ENCODE assay signal across 15 cellular contexts in genomic region chr2:141271346-141271745, GRCh38.
"Had no signal": no experiment of that assay in that cellular context is flagged by ENCODE, and none has a peak within 500 bp of the region (broad histone marks: within the 10 kb centered on the region; RNA-seq: fewer than 3 reads in every experiment).

No MANE protein-coding gene starts in this region.

- H3K4me1 ChIP-seq: body of pancreas, heart left ventricle, left ventricle myocardium inferior, spleen, upper lobe of right lung had no signal

- H3K27me3 ChIP-seq: body of pancreas, heart left ventricle, ovary, spleen, upper lobe of right lung had no signal

- H3K27ac ChIP-seq: body of pancreas, epithelial cell of prostate, heart left ventricle, left ventricle myocardium inferior, ovary, spleen, upper lobe of right lung had no signal

- H3K4me3 ChIP-seq: body of pancreas, heart left ventricle, left ventricle myocardium inferior, ovary, spleen, upper lobe of right lung had no signal

- H3K36me3 ChIP-seq: heart left ventricle, left ventricle myocardium inferior, ovary, spleen, upper lobe of right lung had no signal

- DNase-seq: activated CD4-positive, alpha-beta T cell treated with anti-CD3 and anti-CD28 coated beads for 36 hours; activated CD4-positive, alpha-beta T cell treated with anti-CD3 and anti-CD28 coated beads, Interleukin-2, amount 50 U/mL, for 48 hours; amniotic stem cell; body of pancreas; endodermal cell; heart left ventricle; kidney glomerular epithelial cell; left ventricle myocardium inferior; natural killer cell; ovary; spleen; stimulated activated naive B cell treated with anti-CD40 and anti-IgM and Interleukin-4, amounts not matched to agents 10 μg/mL and 1 μg/mL and 100 μg/mL, for 72 hours; SW 1271; upper lobe of right lung had no signal
